21 cellular contexts compared by ENCODE assay signal in the genomic region with DNA sequence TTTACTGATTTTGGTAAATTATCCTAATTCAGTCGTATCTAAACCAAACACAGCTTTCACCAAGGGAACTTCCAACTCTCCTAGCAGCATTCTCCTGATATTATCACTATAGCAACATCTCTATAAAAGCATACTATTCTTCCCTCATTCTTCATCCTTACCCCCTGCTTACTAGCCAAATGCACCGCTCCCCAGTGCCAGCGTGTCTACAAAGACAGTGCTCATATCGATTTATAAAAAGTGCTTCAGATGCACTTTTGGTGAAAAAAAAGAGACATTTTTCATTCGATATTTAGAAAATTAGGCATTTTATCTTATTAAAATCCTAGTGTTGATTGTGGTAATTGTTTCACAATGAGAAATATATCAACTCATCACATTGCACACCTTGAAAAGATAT.
A peak's percentile ranks its signal among the peaks of the same experiment; 100 is the strongest.
DNase-seq lines count a peak whose midpoint lies in the region; ATAC-seq, FAIRE-seq and TF ChIP-seq lines count a peak whose summit lies in the region.
"Had no signal": no experiment of that assay in that cellular context is flagged by ENCODE, and none has a peak within 500 bp of the region (broad histone marks: within the 10 kb centered on the region; RNA-seq: fewer than 3 reads in every experiment).

No MANE protein-coding gene starts in this region.

- no peaks in the 10 kb centered on the region for H3K9me3 ChIP-seq in neural progenitor cell (ENCODE audit: low read depth)
- H3K9me3 ChIP-seq: BLaER1, Caco-2 had no signal

- peaks cover 20% of the 10 kb centered on the region for H3K4me1 Mint-ChIP-seq in neural progenitor cell
- H3K4me1 Mint-ChIP-seq: B cell; CD4-positive, CD25-positive, alpha-beta regulatory T cell had no signal

- TF ChIP-seq CTCF in neural progenitor cell (IDR thresholded peaks at IDR 0.05) = no peak
- no peak for TF ChIP-seq CTCF in GM13977 (IDR thresholded peaks at IDR 0.05; ENCODE audit: extremely low read depth, insufficient read depth, missing control alignments)

- no peak overlapping the region for H3K27ac ChIP-seq in neural progenitor cell
- H3K27ac ChIP-seq: BLaER1, C4-2B, GM23248 had no signal

- in situ Hi-C loops in G401 (cut with HindIII; ENCODE audit: low sequenced_read_pairs) (no loop called here), GM13977 (cut with MboI; ENCODE audit: low pct_unique_long_range_greater_than_20kb, low sequenced_read_pairs, unreplicated experiment) (no loop called here)

- H3K4me2 ChIP-seq in neural progenitor cell = no peak overlapping the region
- H3K4me2 ChIP-seq: BLaER1 had no signal

- no peak overlapping the region for H2AFZ ChIP-seq in neural progenitor cell (replicated peaks)

- no peak overlapping the region for H3K4me3 Mint-ChIP-seq in neural progenitor cell
- H3K4me3 Mint-ChIP-seq: B cell; CD4-positive, CD25-positive, alpha-beta regulatory T cell; CD8-positive, alpha-beta T cell had no signal

- H3F3A ChIP-seq in neural progenitor cell (ENCODE audit: low read depth) = no peaks in the 10 kb centered on the region

- no peaks in the 10 kb centered on the region for H4K20me1 ChIP-seq in neural progenitor cell (ENCODE audit: low read depth)
- H4K20me1 ChIP-seq: BLaER1 had no signal

- H3K79me2 ChIP-seq in neural progenitor cell (ENCODE audit: low read depth) = no peaks in the 10 kb centered on the region

- H3K27me3 Mint-ChIP-seq in neural progenitor cell (ENCODE audit: insufficient read depth, low read depth) = no peaks in the 10 kb centered on the region
- H3K27me3 Mint-ChIP-seq: B cell; CD4-positive, CD25-positive, alpha-beta regulatory T cell had no signal

- H3K27me3 ChIP-seq in neural progenitor cell = no peaks in the 10 kb centered on the region
- H3K27me3 ChIP-seq: BLaER1 had no signal

- peak; percentile 83 for DNase-seq in G401 (ENCODE audit: low spot score)
- no peak for DNase-seq in GM12892 (ENCODE audit: insufficient read length)
- DNase-seq in cerebellar cortex (ENCODE audit: low spot score) = peak; percentile 77
- no peak for DNase-seq in neural progenitor cell (ENCODE audit: low spot score)
- DNase-seq in GM13977 (ENCODE audit: low spot score) = no peak
- DNase-seq: Caco-2; CD4-positive, CD25-positive, alpha-beta regulatory T cell; CD8-positive, alpha-beta T cell; DMS153; DND-41; GDM1; GM23248; H7; HCEC 1CT had no signal

- H3K4me1 ChIP-seq in neural progenitor cell = no peaks in the 10 kb centered on the region
- H3K4me1 ChIP-seq: BLaER1, Caco-2 had no signal

- no peak for TF ChIP-seq POLR2A in GM12892 (IDR thresholded peaks at IDR 0.05; ENCODE audit: low read depth, low read length)

- peak overlapping the region; percentile 16 for H3K27ac Mint-ChIP-seq in neural progenitor cell
- H3K27ac Mint-ChIP-seq: B cell; CD4-positive, CD25-positive, alpha-beta regulatory T cell; CD8-positive, alpha-beta T cell had no signal

- no peak overlapping the region for H3K9ac ChIP-seq in neural progenitor cell
- H3K9ac ChIP-seq: BLaER1, GM23248 had no signal

- no peak for ATAC-seq in HG03432 (IDR thresholded peaks at IDR 0.05; ENCODE audit: unreplicated experiment)
- ATAC-seq: CD8-positive, alpha-beta T cell; GM12878 had no signal

- H3K36me3 ChIP-seq in neural progenitor cell = no peaks in the 10 kb centered on the region
- H3K36me3 ChIP-seq: BLaER1 had no signal

- H3K9me3 Mint-ChIP-seq in neural progenitor cell = peaks cover 12% of the 10 kb centered on the region

- H3K36me3 Mint-ChIP-seq in neural progenitor cell = no peaks in the 10 kb centered on the region
- H3K36me3 Mint-ChIP-seq: CD4-positive, CD25-positive, alpha-beta regulatory T cell; CD8-positive, alpha-beta T cell had no signal

- peak; percentile 24 for FAIRE-seq in GM12892 (lab: Jason Lieb, UNC)
- FAIRE-seq: A204.1, GM12878, H1 had no signal

- H3K4me3 ChIP-seq in neural progenitor cell = no peak overlapping the region
- H3K4me3 ChIP-seq: BLaER1, GM12878, GM23248 had no signal

Comparison
In these comparisons a context has a peak if more than half of its experiments do, and no peak if none do; other contexts are left out.
1. DNase-seq: peak in G401 (single experiment) and cerebellar cortex (single experiment); none in GM12892 (single experiment), neural progenitor cell (single experiment) and GM13977 (single experiment).